8 cellular contexts compared by ENCODE assay signal in genomic region chr3:171772427-171773056, GRCh38. TPM values are rescaled to one million over a fixed set of nuclear protein-coding genes. Genes with fewer than 3 reads are reported as not detected.
A peak's percentile ranks its signal among the peaks of the same experiment; 100 is the strongest.
DNase-seq lines count a peak whose midpoint lies in the region; ATAC-seq and TF ChIP-seq lines count a peak whose summit lies in the region.

No MANE protein-coding gene starts in this region.

- peaks cover 0 to 48% of the 10 kb centered on the region in 2 donors for H3K4me1 ChIP-seq in left lung

- H3K27me3 ChIP-seq in left lung, result no peaks in the 10 kb centered on the region

- DNase-seq in AG08396 (ENCODE audit: low spot score), result peak; percentile 61
- DNase-seq in NCI-H1694 treated with DMSO at 0.1 percent for 48 hours (lab: John Stamatoyannopoulos, UW), result peak; percentile 23
- DNase-seq in T-helper 9 cell, result peak; percentile 14
- peak; percentile 33 for DNase-seq in cerebellar cortex (ENCODE audit: low spot score)
- peak in 1 of 2 donors; percentile 44 for DNase-seq in left lung
- DNase-seq in stimulated activated CD8-positive, alpha-beta memory T cell treated with anti-CD3 and anti-CD28 coated beads, Interleukin-4, amount 100 ng/mL, for 1 hour (ENCODE audit: low read depth in 2 of 2, low spot score in 1 of 2), result peak; percentile 8 to 17

- no peaks in the 10 kb centered on the region for H3K36me3 ChIP-seq in left lung

- intact Hi-C loops in left lung (cut with DNase I), result loop anchor here in 1 of 2 donors (10.0 kb wide), 1 partner anchor 128 kb away; no protein-coding TSS in a partner anchor

- peak; percentile 55 to 64 for TF ChIP-seq CTCF in left lung (IDR thresholded peaks at IDR 0.05)

- no peak overlapping the region for H3K27ac ChIP-seq in left lung

- ATAC-seq in GM18498 (IDR thresholded peaks at IDR 0.05; ENCODE audit: unreplicated experiment), result peak; percentile 49
- ATAC-seq in left lung, result peak; percentile 69
- ATAC-seq in HG02588 (IDR thresholded peaks at IDR 0.05; ENCODE audit: unreplicated experiment), result no peak

- H3K4me3 ChIP-seq in left lung, result no peak overlapping the region

- H3K9me3 ChIP-seq in left lung, result no peaks in the 10 kb centered on the region

RNA-seq across cellular contexts. Expression of gene PLD1, which starts 37.7 kb away (rescaled TPM):
- 10 to 100 TPM; 18.5 to 18.7 TPM for total RNA-seq in left lung
